8 cellular contexts compared by ENCODE assay signal in genomic region chr11:63670738-63671321, GRCh38. TPM values are rescaled to one million over a fixed set of nuclear protein-coding genes. Genes with fewer than 3 reads are reported as not detected.
DNase-seq lines count a peak whose midpoint lies in the region; ATAC-seq and TF ChIP-seq lines count a peak whose summit lies in the region.

No MANE protein-coding gene starts in this region.

- TF ChIP-seq POLR2A in lower leg skin (IDR thresholded peaks at IDR 0.05): no peak

- H3K4me1 ChIP-seq in GM23338 (ENCODE audit: insufficient read depth): peaks cover 11% of the 10 kb centered on the region; the same call in 1 of the 2 replicates

- no peaks in the 10 kb centered on the region for H3K27me3 ChIP-seq in GM23338 (ENCODE audit: insufficient read depth)
- no peaks in the 10 kb centered on the region for H3K27me3 ChIP-seq in dorsolateral prefrontal cortex

- no peaks in the 10 kb centered on the region for H3K9me2 ChIP-seq in GM23338 (ENCODE audit: insufficient read depth)

- peak; percentile 38 to 72 for TF ChIP-seq CTCF in GM23338 (conservative IDR thresholded peaks at IDR 0.05; ENCODE audit: low read depth in 2 of 2)
- peak in 55 of 56 donors; percentile 7 to 73 (median 55) for TF ChIP-seq CTCF in dorsolateral prefrontal cortex (IDR thresholded peaks at IDR 0.05 in 54 of 56, conservative IDR thresholded peaks at IDR 0.05 in 2 of 56; ENCODE audit: low read depth in 1 of 56, partially characterized antibody in 56 of 56)
- TF ChIP-seq CTCF in lower leg skin (IDR thresholded peaks at IDR 0.05): no peak

- POLR2A ChIA-PET in activated CD4-positive, alpha-beta T cell treated with anti-CD3 and anti-CD28 coated beads for 36 hours (lab: Charles Lee): interaction anchor here (0.7 to 0.8 kb wide), 2 partner anchors 12 to 153 kb away, joined by 3 read pairs; no protein-coding TSS in a partner anchor

- DNase-seq in NCI-H2029 (lab: John Stamatoyannopoulos, UW) (peak; percentile 33), NCI-H2029 treated with DMSO at 0.1 percent for 48 hours (lab: John Stamatoyannopoulos, UW) (no peak), GM23338 (ENCODE audit: low spot score) (peak; percentile 68), M059J (ENCODE audit: low read depth) (peak; percentile 71), dorsolateral prefrontal cortex (peak in 8 of 10 donors; percentile 42 to 80 (median 64)), lower leg skin (ENCODE audit: low spot score in 2 of 2) (peak; percentile 37 to 88)
- DNase-seq in activated CD4-positive, alpha-beta T cell treated with anti-CD3 and anti-CD28 coated beads for 36 hours: peak; percentile 54
- peak; percentile 46 for DNase-seq in stimulated activated CD8-positive, alpha-beta memory T cell treated with anti-CD3 and anti-CD28 coated beads, Interleukin-4, amount 100 ng/mL, for 48 hours

- H3K4me3 ChIP-seq in GM23338: peak overlapping the region; percentile 54
- peak overlapping the region; percentile 66 to 99 (median 92) for H3K4me3 ChIP-seq in dorsolateral prefrontal cortex
- H3K4me3 ChIP-seq in lower leg skin (ENCODE audit: low read depth, poor library complexity, severe bottlenecking): peak overlapping the region; percentile 85

- peaks cover 45% of the 10 kb centered on the region for H3K79me2 ChIP-seq in GM23338 (replicated peaks; ENCODE audit: insufficient read depth)

- H3K4me3 Mint-ChIP-seq in GM23338: peak overlapping the region; percentile 73
- peak overlapping the region; percentile 85 for H3K4me3 Mint-ChIP-seq in activated CD4-positive, alpha-beta T cell treated with anti-CD3 and anti-CD28 coated beads for 36 hours

- H3K4me2 ChIP-seq in GM23338: peak overlapping the region; percentile 84

- H3K27ac ChIP-seq in GM23338 (ENCODE audit: low read depth) (no peak overlapping the region), dorsolateral prefrontal cortex (peak overlapping the region; percentile 18 to 99 (median 97))

- H3F3A ChIP-seq in GM23338 (replicated peaks; ENCODE audit: low read depth): peaks cover 3% of the 10 kb centered on the region

- peaks cover 2% of the 10 kb centered on the region; the same call in 2 of the 3 replicates for H3K36me3 Mint-ChIP-seq in GM23338 (ENCODE audit: low read depth)
- H3K36me3 Mint-ChIP-seq in activated CD4-positive, alpha-beta T cell treated with anti-CD3 and anti-CD28 coated beads for 36 hours (ENCODE audit: low read depth): peaks cover 13% of the 10 kb centered on the region

- H3K4me1 Mint-ChIP-seq in GM23338: peaks cover 15% of the 10 kb centered on the region
- H3K4me1 Mint-ChIP-seq in activated CD4-positive, alpha-beta T cell treated with anti-CD3 and anti-CD28 coated beads for 36 hours: peaks cover 49% of the 10 kb centered on the region

- ATAC-seq in GM23338: peak; percentile 62
- peak; percentile 1 for ATAC-seq in activated CD4-positive, alpha-beta T cell treated with anti-CD3 and anti-CD28 coated beads for 36 hours

- H3K27me3 Mint-ChIP-seq in GM23338 (ENCODE audit: insufficient read depth, low read depth, poor library complexity): peaks cover 15% of the 10 kb centered on the region
- H3K27me3 Mint-ChIP-seq in activated CD4-positive, alpha-beta T cell treated with anti-CD3 and anti-CD28 coated beads for 36 hours: no peaks in the 10 kb centered on the region

- H3K36me3 ChIP-seq in GM23338 (ENCODE audit: insufficient read depth): no peaks in the 10 kb centered on the region

- intact Hi-C loops in activated CD4-positive, alpha-beta T cell treated with anti-CD3 and anti-CD28 coated beads for 36 hours (cut with DNase I, micrococcal nuclease): loop anchor here (1.0 to 2.0 kb wide), 4 partner anchors 10 to 790 kb away; partner anchors contain the start of genes RTN3 (in 2 of the 2) and SLC3A2 (in 1 of the 2)
- intact Hi-C loops in dorsolateral prefrontal cortex (cut with DNase I) (loop anchor here (1.0 to 10.0 kb wide), 4 partner anchors 10 to 141 kb away; partner anchors contain the start of genes RTN3 (in 1 of the 2), SPINDOC (in 1 of the 2) and ZFTA (in 1 of the 2)), lower leg skin (cut with DNase I; ENCODE audit: low total_unique reads) (no loop called here)

- peaks cover 11% of the 10 kb centered on the region for H3K9me3 Mint-ChIP-seq in GM23338
- H3K9me3 Mint-ChIP-seq in activated CD4-positive, alpha-beta T cell treated with anti-CD3 and anti-CD28 coated beads for 36 hours (ENCODE audit: low read depth): no peaks in the 10 kb centered on the region

- H2AFZ ChIP-seq in GM23338: peak overlapping the region; percentile 90

- CTCF ChIA-PET in activated CD4-positive, alpha-beta T cell treated with anti-CD3 and anti-CD28 coated beads for 36 hours (lab: Charles Lee): interaction anchor here (0.6 to 5.1 kb wide), 6 partner anchors 11 to 96 kb away, joined by 3 to 31 read pairs (median 4); partner anchors contain the start of gene RTN3

- 0% methylated on average over 41 to 52 of the region's 54 CpGs for WGBS in lower leg skin, 2 donors

- H4K20me1 ChIP-seq in GM23338 (replicated peaks; ENCODE audit: insufficient read depth): peaks cover 26% of the 10 kb centered on the region

- no peak overlapping the region for H3K27ac Mint-ChIP-seq in GM23338
- peak overlapping the region; percentile 90 for H3K27ac Mint-ChIP-seq in activated CD4-positive, alpha-beta T cell treated with anti-CD3 and anti-CD28 coated beads for 36 hours

TF ChIP-seq in GM23338, 12 proteins besides CTCF, POLR2A, EP300 and RAD21 (continues in another document):
- TF ChIP-seq CREB1 (CRISPR knock-in tag; IDR thresholded peaks at IDR 0.05; ENCODE audit: low read depth): no peak
- no peak for TF ChIP-seq STAT1 (IDR thresholded peaks at IDR 0.05; ENCODE audit: unreplicated experiment)
- TF ChIP-seq ZNF114 (CRISPR knock-in tag; IDR thresholded peaks at IDR 0.05): no peak

RNA-seq across cellular contexts. Expression of gene ATL3, which starts 0.3 kb away (rescaled TPM):
- total RNA-seq in GM23338 (2014; rRNA removed; shearing (Covaris generic)): 20.4 and 24.4 TPM in 2 replicates
- 5.2 and 6.8 TPM in 2 replicates for polyA plus RNA-seq in GM23338 (2016; fragmentation: Nextera tagmentation; extraction: Ambion mirVana)
- 51.3 and 80.4 TPM in 2 replicates for total RNA-seq in M059J (2014; rRNA removed; shearing (Covaris generic))
- total RNA-seq in activated CD4-positive, alpha-beta T cell treated with anti-CD3 and anti-CD28 coated beads for 36 hours: 10 to 100 TPM; 18.9 to 25.7 TPM
- 10 to 100 TPM; 15.2 to 40.3 (median 25.4) TPM for total RNA-seq in dorsolateral prefrontal cortex
- 10 to 100 TPM; 64.9 to 97.2 (median 70.9) TPM for total RNA-seq in lower leg skin

RNA-seq across cellular contexts. Expression of gene RTN3, which starts 10.5 kb away (rescaled TPM):
- total RNA-seq in GM23338 (2014; rRNA removed; shearing (Covaris generic)): 150 and 162 TPM in 2 replicates
- 129 and 138 TPM in 2 replicates for polyA plus RNA-seq in GM23338 (2016; fragmentation: Nextera tagmentation; extraction: Ambion mirVana)
- 142 and 175 TPM in 2 replicates for total RNA-seq in M059J (2014; rRNA removed; shearing (Covaris generic))
- 10 to 100 TPM; 42.2 to 43.0 TPM for total RNA-seq in activated CD4-positive, alpha-beta T cell treated with anti-CD3 and anti-CD28 coated beads for 36 hours
- total RNA-seq in dorsolateral prefrontal cortex (1,000 to 10,000 TPM in 4 of 120 experiments, 100 to 1,000 TPM in 116; 243 to 1,054 (median 793) TPM), lower leg skin (100 to 1,000 TPM; 124 to 192 (median 148) TPM)

RNA-seq across cellular contexts. Expression of gene PLAAT3, which starts 56.6 kb away (rescaled TPM):
- 61.1 and 63.2 TPM in 2 replicates for total RNA-seq in GM23338 (2014; rRNA removed; shearing (Covaris generic))
- polyA plus RNA-seq in GM23338 (2016; fragmentation: Nextera tagmentation; extraction: Ambion mirVana): 239 and 262 TPM in 2 replicates
- total RNA-seq in M059J (2014; rRNA removed; shearing (Covaris generic)): 25.1 and 36.5 TPM in 2 replicates
- 1 to 10 TPM; 1.8 to 3.1 TPM for total RNA-seq in activated CD4-positive, alpha-beta T cell treated with anti-CD3 and anti-CD28 coated beads for 36 hours
- total RNA-seq in dorsolateral prefrontal cortex (100 to 1,000 TPM in 100 of 120 experiments, 10 to 100 TPM in 20; 68.4 to 465 (median 140) TPM), lower leg skin (10 to 100 TPM in 3 of 4 donors, 1 to 10 TPM in 1; 9.8 to 15.1 (median 12.3) TPM)

Comparison
In these comparisons a context has a peak if more than half of its experiments do, and no peak if none do; other contexts are left out.
1. CTCF ChIP-seq: peak in GM23338 (2 of 2) and dorsolateral prefrontal cortex (55 of 56); none in lower leg skin (0 of 3).
2. Peak in every context shown above with its lines, with median percentiles within 50 percentile points of each other: H3K4me3 ChIP-seq.